In the genomic region with DNA sequence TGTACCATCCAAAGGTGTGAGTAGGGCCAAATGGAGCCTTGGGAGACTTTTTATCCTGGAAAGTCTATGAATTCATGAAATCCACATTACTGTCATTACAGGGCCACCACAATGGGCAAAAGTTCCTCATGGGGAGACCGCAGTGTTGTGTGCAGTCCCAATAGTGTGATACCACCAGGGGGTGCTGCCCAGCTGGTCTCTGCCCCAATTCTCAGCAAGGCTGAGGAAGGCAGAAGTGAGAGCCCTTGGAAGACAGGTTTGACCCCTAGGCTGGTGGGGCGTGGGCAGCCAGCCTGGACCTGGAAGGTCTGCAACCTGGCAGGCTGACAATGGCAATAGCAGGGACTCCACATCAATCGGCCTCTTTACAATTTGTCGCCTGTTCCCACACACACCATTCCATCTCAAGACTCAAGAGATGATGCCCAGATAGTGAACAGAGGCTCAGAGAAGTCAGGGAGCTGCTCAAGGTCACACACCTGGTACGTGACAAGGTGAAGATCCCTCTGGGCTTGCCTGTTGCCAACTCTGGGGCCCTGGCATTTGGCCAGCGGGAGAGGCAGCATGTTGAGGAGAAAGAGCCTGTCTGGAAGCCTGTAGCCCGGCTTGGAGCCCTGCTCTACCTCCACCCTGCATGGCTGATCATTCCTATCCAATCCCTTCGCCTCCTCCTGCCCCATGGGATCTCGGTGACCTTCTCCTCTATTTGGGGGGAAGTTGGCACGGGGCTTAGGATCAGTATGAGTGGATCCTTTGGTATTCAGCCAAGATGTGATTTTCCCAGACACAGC, we compare ENCODE assay signal across 8 cellular contexts. TPM values are rescaled to one million over a fixed set of nuclear protein-coding genes. Genes with fewer than 3 reads are reported as not detected.
DNase-seq lines count a peak whose midpoint lies in the region; ATAC-seq and TF ChIP-seq lines count a peak whose summit lies in the region.

No MANE protein-coding gene starts in this region.

- H3K27ac Mint-ChIP-seq in Caco-2 (ENCODE audit: unreplicated experiment): no peak overlapping the region

- no peak for ATAC-seq in HG02588 (IDR thresholded peaks at IDR 0.05; ENCODE audit: unreplicated experiment)
- ATAC-seq in HG03521 (IDR thresholded peaks at IDR 0.05; ENCODE audit: unreplicated experiment): no peak

- H3K4me3 ChIP-seq in Caco-2 (ENCODE audit: low read depth, low read length): no peak overlapping the region
- no peak overlapping the region for H3K4me3 ChIP-seq in left ventricle myocardium inferior

- CTCF ChIA-PET in Caco-2 (lab: Charles Lee): interaction anchor here (0.6 to 3.4 kb wide), 11 partner anchors 9 to 113 kb away, joined by 3 to 23 read pairs (median 4); no protein-coding TSS in a partner anchor

- peak; percentile 69 to 81 for DNase-seq in Caco-2
- peak; percentile 88 for DNase-seq in HuH-7 (ENCODE audit: low spot score)
- peak; percentile 95 for DNase-seq in SKM-1 treated with dmso at 0.1 percent for 144 hours (lab: John Stamatoyannopoulos, UW; ENCODE audit: unreplicated experiment)
- peak in 50 of 56 donors; percentile 25 to 89 (median 59) for DNase-seq in amygdala (lab: John Stamatoyannopoulos, UW)
- peak; percentile 75 for DNase-seq in left ventricle myocardium inferior
- peak; percentile 77 for DNase-seq in retina

- H3K9me3 Mint-ChIP-seq in Caco-2 (ENCODE audit: unreplicated experiment): no peaks in the 10 kb centered on the region

- H3K9me3 ChIP-seq in Caco-2 (no peaks in the 10 kb centered on the region), left ventricle myocardium inferior (replicated peaks) (no peaks in the 10 kb centered on the region)

- H3K4me1 Mint-ChIP-seq in Caco-2 (ENCODE audit: low read depth, unreplicated experiment): peaks cover 9% of the 10 kb centered on the region

- intact Hi-C loops in Caco-2 (cut with micrococcal nuclease; ENCODE audit: unreplicated experiment): loop anchor here (1.0 to 5.0 kb wide), 4 partner anchors 21 to 64 kb away; no protein-coding TSS in a partner anchor
- intact Hi-C loops in left ventricle myocardium inferior (cut with micrococcal nuclease): loop anchor here (10.0 kb wide), 1 partner anchor 54 kb away; no protein-coding TSS in a partner anchor

- peaks cover 21% of the 10 kb centered on the region for H3K27me3 Mint-ChIP-seq in Caco-2 (ENCODE audit: insufficient read depth, unreplicated experiment)

- TF ChIP-seq CTCF in Caco-2 (IDR thresholded peaks at IDR 0.05; ENCODE audit: insufficient read depth in 1 of 2, low read depth in 1 of 2, low read length in 1 of 2, severe bottlenecking in 1 of 2, unreplicated experiment in 1 of 2) (peak; percentile 85 to 91), left ventricle myocardium inferior (IDR thresholded peaks at IDR 0.05; ENCODE audit: borderline replicate concordance) (peak; percentile 87)

- H3K36me3 ChIP-seq in Caco-2 (ENCODE audit: control insufficient read depth, insufficient read depth, low read length) (no peaks in the 10 kb centered on the region), left ventricle myocardium inferior (no peaks in the 10 kb centered on the region)

- H3K27me3 ChIP-seq in Caco-2 (replicated peaks; ENCODE audit: control insufficient read depth, insufficient read depth, low read length) (peaks cover 6% of the 10 kb centered on the region), left ventricle myocardium inferior (ENCODE audit: low read depth) (no peaks in the 10 kb centered on the region)

- POLR2A ChIA-PET in Caco-2 (lab: Charles Lee): interaction anchor here (0.6 kb wide), 1 partner anchor 20 kb away, joined by 3 read pairs; no protein-coding TSS in a partner anchor

- H3K36me3 Mint-ChIP-seq in Caco-2 (ENCODE audit: insufficient read depth, unreplicated experiment): no peaks in the 10 kb centered on the region

- peak overlapping the region; percentile 93 for H3K27ac ChIP-seq in left ventricle myocardium inferior (replicated peaks)

- H3K4me1 ChIP-seq in Caco-2: peaks cover 11% of the 10 kb centered on the region
- H3K4me1 ChIP-seq in left ventricle myocardium inferior: peaks cover 98% of the 10 kb centered on the region

- no peak overlapping the region for H3K4me3 Mint-ChIP-seq in Caco-2 (ENCODE audit: unreplicated experiment)

- BruUV-seq in Caco-2 (replicated peaks; lab: Mats Ljungman, UMichigan): no TSS peak

RNA-seq across cellular contexts. Expression of a gene that starts 3.1 kb away (rescaled TPM):
- total RNA-seq in Caco-2 (2022): not detected in 2 replicates
- 23.3 TPM for total RNA-seq in left ventricle myocardium inferior

RNA-seq across cellular contexts. Expression of a gene that starts 56.5 kb away (rescaled TPM):
- not detected in 2 replicates for total RNA-seq in Caco-2 (2022)
- 1.5 TPM for total RNA-seq in left ventricle myocardium inferior

Comparison
In these comparisons a context has a peak if more than half of its experiments do, and no peak if none do; other contexts are left out.
1. RNA of a gene that starts 3.1 kb away (total RNA-seq): 23.3 TPM in left ventricle myocardium inferior (single experiment); not detected in Caco-2; every median in the first group is over 10 times any median in the second.
2. Peak in every context shown above with its lines, with median percentiles within 50 percentile points of each other: DNase-seq.